ENCODE assay signal across 14 cellular contexts in genomic region chr5:93164690-93165089, GRCh38.
DNase-seq lines count a peak whose midpoint lies in the region; ATAC-seq, FAIRE-seq and TF ChIP-seq lines count a peak whose summit lies in the region.
"Had no signal": no experiment of that assay in that cellular context is flagged by ENCODE, and none has a peak within 500 bp of the region (broad histone marks: within the 10 kb centered on the region; RNA-seq: fewer than 3 reads in every experiment).

No MANE protein-coding gene starts in this region.

- H3K36me3 ChIP-seq in BE2C (no peaks in the 10 kb centered on the region), bronchial epithelial cell (ENCODE audit: control insufficient read depth, insufficient read depth, low read length) (no peaks in the 10 kb centered on the region), tibial nerve (no peaks in the 10 kb centered on the region)
- H3K36me3 ChIP-seq: spleen had no signal

- H3K4me1 ChIP-seq in BE2C (peaks cover 6% of the 10 kb centered on the region; the same call in 1 of the 2 replicates), tibial nerve (peaks cover 0 to 43% (median 11%) of the 10 kb centered on the region in 4 donors)
- H3K4me1 ChIP-seq: Caco-2 had no signal

- DNase-seq in BE2C (peak; percentile 31), LHCN-M2 (ENCODE audit: low read depth) (peak; percentile 92), bronchial epithelial cell (ENCODE audit: low read depth) (peak; percentile 70), mucosa of gallbladder (ENCODE audit: low spot score) (peak; percentile 40), foreskin melanocyte (no peak), tibial nerve (ENCODE audit: low spot score in 2 of 2) (no peak), NCI-H2029 (lab: John Stamatoyannopoulos, UW) (no peak)
- DNase-seq: activated CD8-positive, alpha-beta memory T cell treated with anti-CD3 and anti-CD28 coated beads for 24 hours; Caco-2; H7; NCI-H2081; spleen had no signal

- peak overlapping the region in 2 of 4 donors; percentile 9 to 32 for H3K27ac ChIP-seq in tibial nerve
- H3K27ac ChIP-seq: HL-60, spleen had no signal

- 59% methylated on average over 2 of the region's 2 CpGs for WGBS in tibial nerve, 2 donors

- no peaks in the 10 kb centered on the region for H3K9me3 ChIP-seq in BE2C
- peaks cover 0 to 2% (median 0%) of the 10 kb centered on the region in 4 donors for H3K9me3 ChIP-seq in tibial nerve
- H3K9me3 ChIP-seq: Caco-2 had no signal

- TF ChIP-seq EP300 in tibial nerve (IDR thresholded peaks at IDR 0.05), result no peak

- TF ChIP-seq POLR2A in tibial nerve (IDR thresholded peaks at IDR 0.05), result no peak

- H3K27me3 ChIP-seq in BE2C (no peaks in the 10 kb centered on the region), bronchial epithelial cell (ENCODE audit: control insufficient read depth, insufficient read depth, low read length) (no peaks in the 10 kb centered on the region), tibial nerve (no peaks in the 10 kb centered on the region)
- H3K27me3 ChIP-seq: spleen had no signal

- TF ChIP-seq CTCF in BE2C (IDR thresholded peaks at IDR 0.05; ENCODE audit: low read depth, low read length) (no peak), bronchial epithelial cell (IDR thresholded peaks at IDR 0.05; ENCODE audit: insufficient read depth, low read length, severe bottlenecking) (no peak), tibial nerve (IDR thresholded peaks at IDR 0.05) (no peak)

- no peak overlapping the region for H3K4me3 ChIP-seq in BE2C (ENCODE audit: low read depth, low read length)
- H3K4me3 ChIP-seq in bronchial epithelial cell (ENCODE audit: low read depth, low read length), result no peak overlapping the region
- no peak overlapping the region for H3K4me3 ChIP-seq in tibial nerve
- H3K4me3 ChIP-seq: spleen had no signal

- no peak for ATAC-seq in HG02763 (IDR thresholded peaks at IDR 0.05; ENCODE audit: unreplicated experiment)

- FAIRE-seq in bronchial epithelial cell (lab: Jason Lieb, UNC), result no peak

Comparison
In these comparisons a context has a peak if more than half of its experiments do, and no peak if none do; other contexts are left out.
1. DNase-seq: peak in BE2C (single experiment), LHCN-M2 (single experiment), bronchial epithelial cell (single experiment) and mucosa of gallbladder (single experiment); none in foreskin melanocyte (single experiment), tibial nerve (0 of 2) and NCI-H2029 (single experiment).